Comparison of ENCODE assay signal across 1 cellular context in the genomic region with DNA sequence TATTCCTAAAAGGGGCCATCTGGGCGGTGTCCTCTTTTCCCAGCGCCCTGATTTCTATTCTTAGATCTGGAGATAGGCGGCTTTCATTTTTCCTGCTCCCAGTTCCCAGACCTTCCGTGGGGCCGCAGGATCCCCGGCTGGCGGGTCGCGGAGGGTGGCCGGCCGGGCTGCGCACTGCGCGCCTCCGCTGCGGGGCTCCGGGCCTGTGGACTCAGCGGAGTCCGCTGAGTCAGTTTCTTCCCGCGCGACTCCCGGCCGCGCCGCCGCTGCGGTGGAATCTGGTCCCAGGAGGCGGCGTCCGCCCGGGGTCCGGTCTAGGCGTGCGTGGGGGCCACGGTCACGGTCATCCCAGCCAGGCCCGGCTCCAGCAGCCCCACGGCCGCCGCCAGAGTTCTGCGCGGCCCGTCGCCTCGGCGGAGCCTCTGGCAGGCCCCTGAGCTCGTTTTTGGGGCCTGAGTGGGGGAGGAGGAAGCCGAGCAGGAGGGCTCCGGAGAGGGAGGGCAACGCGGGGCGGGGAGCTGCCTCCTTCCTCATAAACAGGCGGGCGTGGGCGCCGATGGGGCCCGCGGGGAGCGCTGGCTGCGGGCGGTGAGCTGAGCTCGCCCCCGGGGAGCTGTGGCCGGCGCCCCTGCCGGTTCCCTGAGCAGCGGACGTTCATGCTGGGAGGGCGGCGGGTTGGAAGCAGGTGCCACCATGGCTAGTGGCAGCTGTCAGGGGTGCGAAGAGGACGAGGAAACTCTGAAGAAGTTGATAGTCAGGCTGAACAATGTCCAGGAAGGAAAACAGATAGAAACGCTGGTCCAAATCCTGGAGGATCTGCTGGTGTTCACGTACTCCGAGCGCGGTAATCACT.
TF ChIP-seq lines count a peak whose summit lies in the region.

A gene (plus strand): TSS at position 559 of the 853 bp plus-strand sequence. CDS start 135 bp downstream, at position 694.

TF ChIP-seq in GM12878, 131 proteins besides CTCF, POLR2A, EP300 and RAD21 (continued from another document):
- TF ChIP-seq, protein P1, sequence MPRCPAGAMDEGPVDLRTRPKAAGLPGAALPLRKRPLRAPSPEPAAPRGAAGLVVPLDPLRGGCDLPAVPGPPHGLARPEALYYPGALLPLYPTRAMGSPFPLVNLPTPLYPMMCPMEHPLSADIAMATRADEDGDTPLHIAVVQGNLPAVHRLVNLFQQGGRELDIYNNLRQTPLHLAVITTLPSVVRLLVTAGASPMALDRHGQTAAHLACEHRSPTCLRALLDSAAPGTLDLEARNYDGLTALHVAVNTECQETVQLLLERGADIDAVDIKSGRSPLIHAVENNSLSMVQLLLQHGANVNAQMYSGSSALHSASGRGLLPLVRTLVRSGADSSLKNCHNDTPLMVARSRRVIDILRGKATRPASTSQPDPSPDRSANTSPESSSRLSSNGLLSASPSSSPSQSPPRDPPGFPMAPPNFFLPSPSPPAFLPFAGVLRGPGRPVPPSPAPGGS (IDR thresholded peaks at IDR 0.05; ENCODE audit: borderline replicate concordance, insufficient read depth, low read depth, low read length, poor library complexity, severe bottlenecking), result no peak
- no peak for TF ChIP-seq NRF1 (conservative IDR thresholded peaks at IDR 0.05; ENCODE audit: low read depth, low read length)
